In the genomic region with DNA sequence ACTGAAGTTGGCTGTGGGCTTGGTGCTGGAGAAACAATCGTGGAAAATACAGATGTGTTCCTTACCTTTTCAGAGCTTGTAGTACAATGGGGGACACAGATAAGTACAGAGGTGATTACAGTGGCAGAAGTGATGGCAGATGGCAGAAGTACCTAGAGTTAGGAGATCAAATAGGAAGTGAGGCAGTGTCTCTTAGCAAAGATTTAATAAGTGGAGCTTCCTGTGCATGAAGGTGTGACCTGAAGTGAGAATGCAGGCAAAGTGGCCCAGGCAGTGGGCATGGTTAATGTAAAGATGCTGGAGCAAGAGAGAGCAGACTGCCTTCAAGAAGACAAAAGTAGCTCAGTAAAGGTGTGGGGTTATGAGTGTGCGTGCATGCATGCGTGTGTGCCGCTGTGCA, we compare ENCODE assay signal across 21 cellular contexts. TPM values are rescaled to one million over a fixed set of nuclear protein-coding genes. Genes with fewer than 3 reads are reported as not detected.
DNase-seq lines count a peak whose midpoint lies in the region; ATAC-seq and TF ChIP-seq lines count a peak whose summit lies in the region.
"Had no signal": no experiment of that assay in that cellular context is flagged by ENCODE, and none has a peak within 500 bp of the region (broad histone marks: within the 10 kb centered on the region; RNA-seq: fewer than 3 reads in every experiment).

No MANE protein-coding gene starts in this region.

- 100% methylated on average over 2 of the region's 4 CpGs for WGBS in mammary epithelial cell (ENCODE audit: low coverage, missing lambda C conversion rate)

- ATAC-seq in Right ventricle myocardium inferior (no peak), HG02588 (IDR thresholded peaks at IDR 0.05; ENCODE audit: unreplicated experiment) (peak; percentile 64)
- ATAC-seq: T-cell had no signal

- no peak overlapping the region for H3K9ac ChIP-seq in fibroblast of lung (ENCODE audit: insufficient read depth, low read length)
- H3K9ac ChIP-seq in colonic mucosa (ENCODE audit: low read depth in 2 of 2, low read length in 2 of 2), result no peak overlapping the region
- no peak overlapping the region for H3K9ac ChIP-seq in mammary epithelial cell (ENCODE audit: insufficient read depth, low read length)
- H3K9ac ChIP-seq: SK-N-SH had no signal

- dilution Hi-C loops in mammary epithelial cell (cut with HindIII; ENCODE audit: low sequenced_read_pairs), result no loop called here

- CTCF ChIA-PET in mammary epithelial cell (lab: Charles Lee; ENCODE audit: low non-redundant PET), result no interaction called here

- H3K79me2 ChIP-seq in fibroblast of lung (ENCODE audit: control insufficient read depth, insufficient read depth, low read length) (no peaks in the 10 kb centered on the region), mammary epithelial cell (ENCODE audit: insufficient read depth, low read length) (no peaks in the 10 kb centered on the region)

- DNase-seq in left ventricle myocardium inferior (no peak), Right ventricle myocardium inferior (ENCODE audit: missing footprints) (no peak), fibroblast of lung (ENCODE audit: low read depth in 2 of 2) (no peak), glomerular visceral epithelial cell (ENCODE audit: extremely low spot score) (no peak), colonic mucosa (no peak), mammary epithelial cell (no peak)
- DNase-seq in effector CD4-positive, alpha-beta T cell, result no peak
- DNase-seq: C1 segment of cervical spinal cord; CD8-positive, alpha-beta memory T cell; DMS53; EL; GOT3; KG1; MV-4-11; NCI-H1694 treated with DMSO at 0.1 percent for 48 hours; NCI-H345; NCI-H526 treated with DMSO at 0.1 percent for 48 hours; SHP77; SK-N-SH; T-cell had no signal

- H3K36me3 ChIP-seq in left ventricle myocardium inferior (peaks cover 22% of the 10 kb centered on the region), fibroblast of lung (ENCODE audit: control insufficient read depth, insufficient read depth, low read length) (no peaks in the 10 kb centered on the region), colonic mucosa (no peaks in the 10 kb centered on the region), mammary epithelial cell (ENCODE audit: insufficient read depth, low read length) (no peaks in the 10 kb centered on the region)

- in situ Hi-C loops in mammary epithelial cell (cut with MboI; ENCODE audit: low sequenced_read_pairs in 2 of 2), result no loop called here

- H3K27me3 ChIP-seq in left ventricle myocardium inferior (ENCODE audit: low read depth) (no peaks in the 10 kb centered on the region), fibroblast of lung (ENCODE audit: control insufficient read depth, insufficient read depth, low read length) (no peaks in the 10 kb centered on the region), colonic mucosa (no peaks in the 10 kb centered on the region), mammary epithelial cell (ENCODE audit: insufficient read depth, low read length) (no peaks in the 10 kb centered on the region)

- H3K4me2 ChIP-seq in fibroblast of lung (ENCODE audit: extremely low read depth, insufficient read depth, low read length), result no peak overlapping the region
- no peak overlapping the region for H3K4me2 ChIP-seq in mammary epithelial cell (ENCODE audit: insufficient read depth, low read depth, low read length)
- H3K4me2 ChIP-seq: SK-N-SH had no signal

- no peak overlapping the region for H3K4me3 ChIP-seq in left ventricle myocardium inferior
- no peak overlapping the region for H3K4me3 ChIP-seq in fibroblast of lung (replicated peaks in 1 of 4; ENCODE audit: control extremely low read depth in 1 of 4, insufficient read depth in 1 of 4, low read depth in 3 of 4, low read length in 4 of 4)
- no peak overlapping the region for H3K4me3 ChIP-seq in colonic mucosa
- H3K4me3 ChIP-seq in mammary epithelial cell (replicated peaks in 1 of 3; ENCODE audit: insufficient read depth in 1 of 3, low read depth in 2 of 3, low read length in 3 of 3), result no peak overlapping the region

- H3K4me1 ChIP-seq in left ventricle myocardium inferior (peaks cover 13% of the 10 kb centered on the region), fibroblast of lung (ENCODE audit: control insufficient read depth, extremely low read depth, insufficient read depth, low read length) (no peaks in the 10 kb centered on the region), colonic mucosa (no peaks in the 10 kb centered on the region), mammary epithelial cell (ENCODE audit: insufficient read depth, low read length) (no peaks in the 10 kb centered on the region)

- H3K27ac ChIP-seq in left ventricle myocardium inferior (replicated peaks) (peak overlapping the region; percentile 4), fibroblast of lung (ENCODE audit: insufficient read depth, low read length) (no peak overlapping the region), colonic mucosa (no peak overlapping the region), mammary epithelial cell (ENCODE audit: insufficient read depth, low read depth, low read length) (no peak overlapping the region)

- TF ChIP-seq CTCF in left ventricle myocardium inferior (IDR thresholded peaks at IDR 0.05; ENCODE audit: borderline replicate concordance) (no peak), fibroblast of lung (conservative IDR thresholded peaks at IDR 0.05 in 1 of 2, IDR thresholded peaks at IDR 0.05 in 1 of 2; ENCODE audit: low read depth in 1 of 2, low read length in 2 of 2) (no peak), colonic mucosa (IDR thresholded peaks at IDR 0.05) (no peak), mammary epithelial cell (conservative IDR thresholded peaks at IDR 0.05 in 1 of 2, IDR thresholded peaks at IDR 0.05 in 1 of 2; ENCODE audit: extremely low read depth in 1 of 2, insufficient read depth in 1 of 2, low read depth in 1 of 2, low read length in 2 of 2) (no peak)

- no TSS peak for BruUV-seq in mammary epithelial cell (replicated peaks; lab: Mats Ljungman, UMichigan)

- no peaks in the 10 kb centered on the region for H4K20me1 ChIP-seq in fibroblast of lung (ENCODE audit: control insufficient read depth, extremely low read depth, insufficient read depth, low read length)
- H4K20me1 ChIP-seq in mammary epithelial cell (ENCODE audit: insufficient read depth, low read length), result no peaks in the 10 kb centered on the region

- intact Hi-C loops in left ventricle myocardium inferior (cut with micrococcal nuclease) (no loop called here), Right ventricle myocardium inferior (cut with DNase I) (no loop called here), colonic mucosa (cut with DNase I) (no loop called here), mammary epithelial cell (cut with micrococcal nuclease) (no loop called here)

- no peaks in the 10 kb centered on the region for H3K9me3 ChIP-seq in left ventricle myocardium inferior (replicated peaks)
- no peaks in the 10 kb centered on the region for H3K9me3 ChIP-seq in fibroblast of lung (ENCODE audit: control insufficient read depth, insufficient read depth, low read depth, low read length)
- H3K9me3 ChIP-seq in colonic mucosa, result no peaks in the 10 kb centered on the region
- no peaks in the 10 kb centered on the region for H3K9me3 ChIP-seq in mammary epithelial cell (replicated peaks; ENCODE audit: insufficient read depth, low read length)
- H3K9me3 ChIP-seq: SK-N-SH had no signal

- H2AFZ ChIP-seq in fibroblast of lung (ENCODE audit: low read length) (peak overlapping the region; percentile 9), mammary epithelial cell (ENCODE audit: low read depth, low read length) (no peak overlapping the region)

RNA-seq across cellular contexts. Expression of gene LRRK2, which starts 16.0 kb away (rescaled TPM):
- total RNA-seq in left ventricle myocardium inferior (6.7 TPM), Right ventricle myocardium inferior (8.4 TPM), fibroblast of lung (10.8 and 14.0 TPM in 2 replicates), colonic mucosa (1 to 10 TPM; 1.7 to 4.1 TPM), mammary epithelial cell (1 to 10 TPM in 1 of 2 donors, under 1 TPM in 1; 0.28 to 2.7 TPM)
- polyA plus RNA-seq in fibroblast of lung (2.2 and 2.9 TPM in 2 replicates), mammary epithelial cell (0.42 TPM)
- 1.7 and 2.0 TPM in 2 replicates for polyA plus RNA-seq in fibroblast of lung (2012)
- polyA minus RNA-seq in fibroblast of lung (ENCODE audit: low replicate concordance) (0.59 and 2.1 TPM in 2 replicates), mammary epithelial cell (2.4 TPM)
- polyA plus RNA-seq: CD8-positive, alpha-beta memory T cell had no signal
